In the genomic region with DNA sequence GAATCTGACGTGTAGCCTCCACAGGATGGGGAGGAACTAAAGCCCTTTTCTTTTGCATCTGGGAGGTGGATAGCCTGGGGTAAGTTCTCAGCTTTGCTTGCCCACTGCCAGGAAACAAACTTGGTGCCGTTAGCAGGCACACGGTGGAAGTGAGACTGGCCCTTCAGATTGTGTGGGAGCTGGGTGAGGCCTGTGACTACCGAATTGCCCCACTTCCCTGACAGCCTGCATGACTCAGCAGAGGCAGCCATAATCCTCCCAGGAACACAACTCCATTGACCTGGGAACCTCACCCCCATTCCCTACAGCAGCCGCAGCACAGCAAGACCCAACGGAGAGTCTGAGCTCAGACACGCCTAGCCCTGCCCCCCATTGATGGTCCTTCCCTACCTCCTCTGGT, we compare ENCODE assay signal across 19 cellular contexts.
DNase-seq lines count a peak whose midpoint lies in the region; ATAC-seq and TF ChIP-seq lines count a peak whose summit lies in the region.
"Had no signal": no experiment of that assay in that cellular context is flagged by ENCODE, and none has a peak within 500 bp of the region (broad histone marks: within the 10 kb centered on the region; RNA-seq: fewer than 3 reads in every experiment).

No MANE protein-coding gene starts in this region.

- H3K4me1 ChIP-seq in IMR-90 (ENCODE audit: control insufficient read depth, insufficient read depth, low read length) (peaks cover 18% of the 10 kb centered on the region), SJSA1 (replicated peaks) (peaks cover 40% of the 10 kb centered on the region), trophoblast cell (ENCODE audit: control insufficient read depth in 1 of 2, insufficient read depth in 2 of 2, low read length in 2 of 2) (peaks cover 0 to 11% of the 10 kb centered on the region in 2 experiments), BE2C (no peaks in the 10 kb centered on the region)

- H3K4me1 Mint-ChIP-seq in activated T-cell treated with anti-CD3 and anti-CD28 coated beads, Interleukin-2, amount 50 U/mL, for 72 hours (ENCODE audit: low read depth) = no peaks in the 10 kb centered on the region
- H3K4me1 Mint-ChIP-seq: activated CD4-positive, alpha-beta T cell treated with anti-CD3 and anti-CD28 coated beads for 36 hours; stimulated activated memory B cell treated with anti-CD40 and anti-IgM and Interleukin-4, amounts not matched to agents 10 μg/mL and 1 μg/mL and 100 μg/mL, for 72 hours had no signal

- H3K9me1 ChIP-seq in IMR-90 (ENCODE audit: insufficient read depth, low read length) = peaks cover 13% of the 10 kb centered on the region

- no peaks in the 10 kb centered on the region for H3K36me3 ChIP-seq in IMR-90 (ENCODE audit: control insufficient read depth, insufficient read depth, low read length)
- H3K36me3 ChIP-seq in SJSA1 = no peaks in the 10 kb centered on the region
- H3K36me3 ChIP-seq in trophoblast cell (ENCODE audit: control insufficient read depth in 1 of 2, insufficient read depth in 2 of 2, low read length in 2 of 2) = no peaks in the 10 kb centered on the region
- no peaks in the 10 kb centered on the region for H3K36me3 ChIP-seq in BE2C
- H3K36me3 ChIP-seq: cardiac muscle cell, esophagus muscularis mucosa had no signal

- no peak overlapping the region for H3K4me3 ChIP-seq in IMR-90 (ENCODE audit: insufficient read depth, low read depth, low read length)
- no peak overlapping the region for H3K4me3 ChIP-seq in SJSA1
- no peak overlapping the region for H3K4me3 ChIP-seq in epithelial cell of esophagus (ENCODE audit: low read length)
- H3K4me3 ChIP-seq in trophoblast cell (ENCODE audit: low read depth, low read length) = no peak overlapping the region
- H3K4me3 ChIP-seq in BE2C (ENCODE audit: low read depth, low read length) = no peak overlapping the region
- H3K4me3 ChIP-seq: cardiac muscle cell, esophagus muscularis mucosa, PC-9 had no signal

- H3K9me3 Mint-ChIP-seq in activated T-cell treated with anti-CD3 and anti-CD28 coated beads, Interleukin-2, amount 50 U/mL, for 72 hours = no peaks in the 10 kb centered on the region

- H3K27ac ChIP-seq in IMR-90 (ENCODE audit: insufficient read depth, low read length) = 0 out of 2 replicates have a peak overlapping the region, but pooled peaks have one; percentile 18
- peak overlapping the region; percentile 37 for H3K27ac ChIP-seq in SJSA1
- no peak overlapping the region for H3K27ac ChIP-seq in trophoblast cell (ENCODE audit: low read depth, low read length)
- H3K27ac ChIP-seq: cardiac muscle cell, esophagus muscularis mucosa, PC-9 had no signal

- no peak for TF ChIP-seq RAD21 in IMR-90 (IDR thresholded peaks at IDR 0.05; ENCODE audit: low read length)

- H3K27me3 ChIP-seq in IMR-90 (ENCODE audit: control insufficient read depth, insufficient read depth, low read length) (no peaks in the 10 kb centered on the region), SJSA1 (replicated peaks) (no peaks in the 10 kb centered on the region), trophoblast cell (ENCODE audit: insufficient read depth, low read length) (no peaks in the 10 kb centered on the region), BE2C (peaks cover 4% of the 10 kb centered on the region; the same call in 1 of the 2 replicates)
- H3K27me3 ChIP-seq: cardiac muscle cell, esophagus muscularis mucosa had no signal

- intact Hi-C loops in IMR-90 (cut with micrococcal nuclease) = no loop called here

- H2BK120ac ChIP-seq in IMR-90 (ENCODE audit: low read depth, low read length) (peak overlapping the region; percentile 81), trophoblast cell (ENCODE audit: insufficient read depth, low read length, poor library complexity) (no peak overlapping the region)

- H3K23ac ChIP-seq in IMR-90 (ENCODE audit: low read depth, low read length) (peak overlapping the region; percentile 18; the same call in 1 of the 2 replicates), trophoblast cell (ENCODE audit: low read length) (no peak overlapping the region)

- H3K4ac ChIP-seq in IMR-90 (ENCODE audit: low read depth, low read length) (peak overlapping the region; percentile 49), trophoblast cell (ENCODE audit: low read depth, low read length) (no peak overlapping the region)

- H4K8ac ChIP-seq in IMR-90 (ENCODE audit: low read depth in 2 of 2, low read length in 2 of 2) (peak overlapping the region in 1 of 2 experiments; percentile 64; a peak in 3 of 4 replicates), trophoblast cell (ENCODE audit: low read depth, low read length) (no peak overlapping the region)

- H3K79me2 ChIP-seq in trophoblast cell (ENCODE audit: control insufficient read depth, insufficient read depth, low read length, poor library complexity) = no peaks in the 10 kb centered on the region

- H3K79me1 ChIP-seq in IMR-90 (ENCODE audit: low read depth in 1 of 2, low read length in 2 of 2) = no peaks in the 10 kb centered on the region
- no peaks in the 10 kb centered on the region for H3K79me1 ChIP-seq in trophoblast cell (ENCODE audit: low read length)

- TF ChIP-seq CTCF in IMR-90 (conservative IDR thresholded peaks at IDR 0.05; ENCODE audit: low read depth, low read length) = no peak
- TF ChIP-seq CTCF in epithelial cell of esophagus (IDR thresholded peaks at IDR 0.05; ENCODE audit: insufficient read depth, low read depth, low read length, missing control alignments) = no peak
- TF ChIP-seq CTCF in BE2C (IDR thresholded peaks at IDR 0.05; ENCODE audit: low read depth, low read length) = no peak

- peaks cover 7% of the 10 kb centered on the region for H4K20me1 ChIP-seq in IMR-90 (ENCODE audit: insufficient read depth, low read length)

- peak overlapping the region; percentile 73; the same call in 1 of the 2 replicates for H4K5ac ChIP-seq in IMR-90 (ENCODE audit: low read depth, low read length)

- H2AK5ac ChIP-seq in IMR-90 (ENCODE audit: low read depth, low read length) (peak overlapping the region; percentile 38; the same call in 1 of the 2 replicates), trophoblast cell (ENCODE audit: low read length) (no peak overlapping the region)

- POLR2A ChIA-PET in IMR-90 (lab: Charles Lee; ENCODE audit: unreplicated experiment) = no interaction called here

- 0 out of 3 replicates have a peak overlapping the region, but pooled peaks have one; percentile 21 for H2BK15ac ChIP-seq in IMR-90 (ENCODE audit: low read depth, low read length)

- 60% methylated on average over 1 of the region's 7 CpGs; no CpG with 5 or more reads in 1 of the 2 experiments for WGBS in IMR-90 (ENCODE audit: extremely low coverage in 2 of 2, insufficient read length in 1 of 2), 2 experiments
- no CpG with 5 or more reads among the region's 7 CpGs for WGBS in trophoblast cell (ENCODE audit: extremely low coverage, insufficient coverage, insufficient read length)

- dilution Hi-C loops in IMR-90 (cut with HindIII; ENCODE audit: low sequenced_read_pairs, unreplicated experiment) = no loop called here

- H3K27ac Mint-ChIP-seq in activated T-cell treated with anti-CD3 and anti-CD28 coated beads, Interleukin-2, amount 50 U/mL, for 72 hours = no peak overlapping the region
- H3K27ac Mint-ChIP-seq: activated CD4-positive, alpha-beta T cell treated with anti-CD3 and anti-CD28 coated beads for 36 hours; stimulated activated memory B cell treated with anti-CD40 and anti-IgM and Interleukin-4, amounts not matched to agents 10 μg/mL and 1 μg/mL and 100 μg/mL, for 72 hours had no signal

- H3K4me3 Mint-ChIP-seq in activated T-cell treated with anti-CD3 and anti-CD28 coated beads, Interleukin-2, amount 50 U/mL, for 72 hours = no peak overlapping the region
- H3K4me3 Mint-ChIP-seq: activated CD4-positive, alpha-beta T cell treated with anti-CD3 and anti-CD28 coated beads for 36 hours; stimulated activated memory B cell treated with anti-CD40 and anti-IgM and Interleukin-4, amounts not matched to agents 10 μg/mL and 1 μg/mL and 100 μg/mL, for 72 hours had no signal

- H4K91ac ChIP-seq in IMR-90 (ENCODE audit: insufficient read depth, low read depth, low read length) (peak overlapping the region; percentile 74), trophoblast cell (ENCODE audit: low read depth, low read length) (no peak overlapping the region)

- no TSS peak for BruUV-seq in IMR-90 (replicated peaks; lab: Mats Ljungman, UMichigan)

- no peaks in the 10 kb centered on the region for H3K9me3 ChIP-seq in IMR-90 (ENCODE audit: control insufficient read depth, insufficient read depth, low read length)
- H3K9me3 ChIP-seq in SJSA1 (replicated peaks) = no peaks in the 10 kb centered on the region
- no peaks in the 10 kb centered on the region for H3K9me3 ChIP-seq in trophoblast cell (ENCODE audit: insufficient read depth, low read depth, low read length)
- no peaks in the 10 kb centered on the region for H3K9me3 ChIP-seq in BE2C

- H3K4me2 ChIP-seq in IMR-90 (ENCODE audit: low read depth, low read length) = no peak overlapping the region
- no peak overlapping the region for H3K4me2 ChIP-seq in trophoblast cell (ENCODE audit: low read length)
- H3K4me2 ChIP-seq: PC-9 had no signal

- peaks cover 51% of the 10 kb centered on the region for H3K27me3 Mint-ChIP-seq in activated T-cell treated with anti-CD3 and anti-CD28 coated beads, Interleukin-2, amount 50 U/mL, for 72 hours (ENCODE audit: low read depth)

- no peak overlapping the region for H4K12ac ChIP-seq in trophoblast cell (ENCODE audit: low read depth, low read length)

- in situ Hi-C loops in IMR-90 (cut with MboI; ENCODE audit: low sequenced_read_pairs) = no loop called here

- ATAC-seq in IMR-90 (ENCODE audit: low read depth) (no peak), GM19035 (IDR thresholded peaks at IDR 0.05; ENCODE audit: unreplicated experiment) (no peak)
- ATAC-seq in activated T-cell treated with anti-CD3 and anti-CD28 coated beads, Interleukin-2, amount 50 U/mL, for 72 hours (replicated peaks in 1 of 2) = no peak
- ATAC-seq: activated CD4-positive, alpha-beta T cell treated with anti-CD3 and anti-CD28 coated beads for 36 hours; right cardiac atrium; SK-N-SH treated with all-trans-retinoic acid at 6 μM for 48 hours; stimulated activated memory B cell treated with anti-CD40 and anti-IgM and Interleukin-4, amounts not matched to agents 10 μg/mL and 1 μg/mL and 100 μg/mL, for 72 hours had no signal

- H3K18ac ChIP-seq in IMR-90 (ENCODE audit: low read depth, low read length) (peak overlapping the region; percentile 91), trophoblast cell (ENCODE audit: low read length) (no peak overlapping the region)

- no peak overlapping the region for H3K56ac ChIP-seq in IMR-90 (ENCODE audit: extremely low read depth, insufficient read depth, low read length)

- peak; percentile 40 for DNase-seq in IMR-90
- peak in 1 of 2 experiments; percentile 37 for DNase-seq in SJSA1 (ENCODE audit: low read depth in 1 of 2, low spot score in 2 of 2)
- peak; percentile 53 for DNase-seq in epithelial cell of esophagus (ENCODE audit: low read depth)
- DNase-seq in trophoblast cell = no peak
- DNase-seq in activated T-cell treated with anti-CD3 and anti-CD28 coated beads, Interleukin-2, amount 50 U/mL, for 72 hours = no peak
- no peak for DNase-seq in BE2C
- DNase-seq: activated CD4-positive, alpha-beta T cell treated with anti-CD3 and anti-CD28 coated beads for 36 hours; activated effector memory CD4-positive, alpha-beta T cell treated with Interleukin-2 at 50 U/mL for 16 hours; Karpas-422; NCI-H1417; NCI-H526 treated with DMSO at 0.1 percent for 48 hours; PC-9; right cardiac atrium; T-helper 9 cell had no signal

- H3K9ac ChIP-seq in IMR-90 (ENCODE audit: low read depth, low read length) = no peak overlapping the region
- H3K9ac ChIP-seq in trophoblast cell (ENCODE audit: low read length) = no peak overlapping the region

- peak overlapping the region; percentile 49 for H2BK20ac ChIP-seq in IMR-90 (ENCODE audit: low read depth, low read length)

- CTCF ChIA-PET in IMR-90 (lab: Yijun Ruan, JAX) = no interaction called here

- peak overlapping the region; percentile 69 for H2BK5ac ChIP-seq in IMR-90 (ENCODE audit: low read depth, low read length, poor library complexity, severe bottlenecking)
- no peak overlapping the region for H2BK5ac ChIP-seq in trophoblast cell (ENCODE audit: low read depth, low read length, poor library complexity)

- H3K14ac ChIP-seq in IMR-90 (replicated peaks; ENCODE audit: low read depth, low read length) = 0 out of 2 replicates have a peak overlapping the region, but pooled peaks have one; percentile 3
- no peak overlapping the region for H3K14ac ChIP-seq in trophoblast cell (ENCODE audit: low read length)

- H2BK12ac ChIP-seq in trophoblast cell (ENCODE audit: low read length) = no peak overlapping the region

- H2AFZ ChIP-seq in IMR-90 (replicated peaks; ENCODE audit: low read length, poor library complexity) = peak overlapping the region; percentile 67
- H2AFZ ChIP-seq in trophoblast cell (ENCODE audit: insufficient read depth, low read length, poor library complexity) = peak overlapping the region; percentile 40
- H2AFZ ChIP-seq: PC-9 had no signal

- TF ChIP-seq POLR2A in IMR-90 (IDR thresholded peaks at IDR 0.05; ENCODE audit: low read depth, low read length) = no peak

- H3K36me3 Mint-ChIP-seq in activated T-cell treated with anti-CD3 and anti-CD28 coated beads, Interleukin-2, amount 50 U/mL, for 72 hours (ENCODE audit: insufficient read depth in 2 of 2) = no peaks in the 10 kb centered on the region
- H3K36me3 Mint-ChIP-seq: stimulated activated memory B cell treated with anti-CD40 and anti-IgM and Interleukin-4, amounts not matched to agents 10 μg/mL and 1 μg/mL and 100 μg/mL, for 72 hours had no signal

- H2AK9ac ChIP-seq in IMR-90 (replicated peaks; ENCODE audit: low read depth, low read length, poor library complexity) = no peak overlapping the region

Comparison
In these comparisons a context has a peak if more than half of its experiments do, and no peak if none do; other contexts are left out.
1. DNase-seq: peak in IMR-90 (single experiment) and epithelial cell of esophagus (single experiment); none in trophoblast cell (0 of 2), activated T-cell treated with anti-CD3 and anti-CD28 coated beads, Interleukin-2, amount 50 U/mL, for 72 hours (0 of 2) and BE2C (single experiment).